Comparison of ENCODE assay signal across 28 cellular contexts in genomic region chr6:119713903-119714302, GRCh38.
"Had no signal": no experiment of that assay in that cellular context is flagged by ENCODE, and none has a peak within 500 bp of the region (broad histone marks: within the 10 kb centered on the region; RNA-seq: fewer than 3 reads in every experiment).

No MANE protein-coding gene starts in this region.

- H3K9me3 Mint-ChIP-seq: nephron; stimulated activated effector memory CD8-positive, alpha-beta T cell treated with anti-CD3 and anti-CD28 coated beads, Interleukin-12 subunit alpha, Interleukin-12 subunit beta, amount 100 ng/mL, for 72 hours; stimulated activated naive CD8-positive, alpha-beta T cell treated with anti-CD3 and anti-CD28 coated beads, Interleukin-15, Interleukin-2, amounts not matched to agents 100 ng/mL and 50 ng/mL, for 24 hours had no signal

- ATAC-seq: activated CD4-positive, CD25-positive, alpha-beta regulatory T cell treated with anti-CD3 and anti-CD28 coated beads, Interleukin-2, amount 50 U/mL, for 24 hours; left ventricle myocardium superior; sciatic nerve; stimulated activated effector memory CD8-positive, alpha-beta T cell treated with anti-CD3 and anti-CD28 coated beads, Interleukin-12 subunit alpha, Interleukin-12 subunit beta, amount 100 ng/mL, for 72 hours; T-helper 17 cell had no signal

- DNase-seq: activated CD4-positive, alpha-beta T cell treated with anti-CD3 and anti-CD28 coated beads for 48 hours; activated CD4-positive, alpha-beta T cell treated with anti-CD3 and anti-CD28 coated beads, Interleukin-2, amount 50 U/mL, for 48 hours; activated CD8-positive, alpha-beta memory T cell treated with anti-CD3 and anti-CD28 coated beads for 24 hours; activated effector memory CD4-positive, alpha-beta T cell treated with Interleukin-2 at 50 U/mL for 16 hours; activated naive CD4-positive, alpha-beta T cell treated with Interleukin-2 at 50 U/mL for 16 hours; aorta; brain microvascular endothelial cell; caudate nucleus; effector CD8-positive, alpha-beta T cell; esophagus squamous epithelium; glutamatergic neuron; left ventricle myocardium superior; stimulated activated CD4-positive, alpha-beta T cell treated with anti-CD3 and anti-CD28 coated beads, Interleukin-12 subunit alpha, Interleukin-12 subunit beta, amount 100 ng/mL, for 4 hours; stimulated activated CD4-positive, alpha-beta T cell treated with anti-CD3 and anti-CD28 coated beads, Interleukin-4, amount 100 ng/mL, for 24 hours; T-helper 17 cell; T1000; upper lobe of left lung; WERI-Rb-1 had no signal

- H3K27ac ChIP-seq: brain microvascular endothelial cell, epithelial cell of prostate, esophagus squamous epithelium, skin epidermis, upper lobe of left lung, vagina, WERI-Rb-1 had no signal

- H3K36me3 Mint-ChIP-seq: activated naive CD8-positive, alpha-beta T cell; stimulated activated effector memory CD8-positive, alpha-beta T cell treated with anti-CD3 and anti-CD28 coated beads, Interleukin-12 subunit alpha, Interleukin-12 subunit beta, amount 100 ng/mL, for 72 hours had no signal

- H3K4me1 ChIP-seq: upper lobe of left lung, vagina had no signal

- H3K27me3 ChIP-seq: brain microvascular endothelial cell, esophagus squamous epithelium, upper lobe of left lung, vagina had no signal

- H3K4me3 ChIP-seq: esophagus squamous epithelium, skin epidermis, upper lobe of left lung, vagina had no signal

- H3K36me3 ChIP-seq: brain microvascular endothelial cell, esophagus squamous epithelium, upper lobe of left lung, vagina, WERI-Rb-1 had no signal

- H3K27me3 Mint-ChIP-seq: activated naive CD8-positive, alpha-beta T cell; dendritic cell treated with granulocyte-macrophage colony-stimulating factor and Interleukin-4, amounts not matched to agents 40 ng/mL and 50 ng/mL, for 4 days; stimulated activated naive CD8-positive, alpha-beta T cell treated with anti-CD3 and anti-CD28 coated beads, Interleukin-15, Interleukin-2, amounts not matched to agents 100 ng/mL and 50 ng/mL, for 24 hours had no signal

- H3K27ac Mint-ChIP-seq: activated naive CD8-positive, alpha-beta T cell; dendritic cell treated with granulocyte-macrophage colony-stimulating factor and Interleukin-4, amounts not matched to agents 40 ng/mL and 50 ng/mL, for 4 days; nephron; stimulated activated effector memory CD8-positive, alpha-beta T cell treated with anti-CD3 and anti-CD28 coated beads, Interleukin-12 subunit alpha, Interleukin-12 subunit beta, amount 100 ng/mL, for 72 hours; stimulated activated naive CD8-positive, alpha-beta T cell treated with anti-CD3 and anti-CD28 coated beads, Interleukin-15, Interleukin-2, amounts not matched to agents 100 ng/mL and 50 ng/mL, for 24 hours; T-helper 17 cell had no signal

- H3K9me3 ChIP-seq: esophagus squamous epithelium, upper lobe of left lung, vagina had no signal

- H3K4me1 Mint-ChIP-seq: stimulated activated effector memory CD8-positive, alpha-beta T cell treated with anti-CD3 and anti-CD28 coated beads, Interleukin-12 subunit alpha, Interleukin-12 subunit beta, amount 100 ng/mL, for 72 hours had no signal

- H3K4me3 Mint-ChIP-seq: activated naive CD8-positive, alpha-beta T cell; dendritic cell treated with granulocyte-macrophage colony-stimulating factor and Interleukin-4, amounts not matched to agents 40 ng/mL and 50 ng/mL, for 4 days; nephron; stimulated activated effector memory CD8-positive, alpha-beta T cell treated with anti-CD3 and anti-CD28 coated beads, Interleukin-12 subunit alpha, Interleukin-12 subunit beta, amount 100 ng/mL, for 72 hours; stimulated activated naive CD8-positive, alpha-beta T cell treated with anti-CD3 and anti-CD28 coated beads, Interleukin-15, Interleukin-2, amounts not matched to agents 100 ng/mL and 50 ng/mL, for 24 hours; T-helper 17 cell had no signal
